In the genomic region with DNA sequence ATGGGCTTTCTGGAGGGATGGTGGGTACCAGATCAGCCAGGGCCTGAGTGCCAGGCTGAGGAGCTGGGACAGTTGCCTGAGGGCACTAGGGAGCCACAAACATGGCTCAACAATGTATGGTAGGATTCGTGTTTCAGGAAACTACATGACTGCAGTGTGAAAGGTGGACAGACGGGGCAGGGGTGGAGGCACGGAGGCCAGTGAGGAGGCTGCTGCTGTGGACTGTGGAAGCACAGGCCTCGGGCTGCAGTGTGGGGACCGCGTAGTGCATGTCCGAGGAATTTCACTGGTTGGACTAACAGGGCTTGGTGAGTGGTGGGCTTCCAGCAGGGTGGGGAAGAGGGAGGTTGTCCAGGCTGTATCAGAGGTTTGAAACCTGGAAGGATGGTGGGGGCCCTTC, we compare ENCODE assay signal across 20 cellular contexts. TPM values are rescaled to one million over a fixed set of nuclear protein-coding genes. Genes with fewer than 3 reads are reported as not detected.
"Had no signal": no experiment of that assay in that cellular context is flagged by ENCODE, and none has a peak within 500 bp of the region (broad histone marks: within the 10 kb centered on the region; RNA-seq: fewer than 3 reads in every experiment).

No MANE protein-coding gene starts in this region.

- DNase-seq: activated CD8-positive, alpha-beta memory T cell treated with anti-CD3 and anti-CD28 coated beads, Interleukin-2, amount 50 U/mL, for 4 hours; activated CD8-positive, alpha-beta T cell treated with anti-CD3 and anti-CD28 coated beads for 36 hours; activated naive CD4-positive, alpha-beta T cell treated with anti-CD3 and anti-CD28 coated beads, Interleukin-2, amount 50 U/mL, for 16 hours; body of pancreas; effector memory CD8-positive, alpha-beta T cell; erythroblast; hypothalamus; left cardiac atrium; SJCRH30; stimulated activated CD4-positive, alpha-beta T cell treated with anti-CD3 and anti-CD28 coated beads, Interleukin-4, amount 100 ng/mL, for 4 hours; stomach; SW 1271 had no signal

- H3K9me3 Mint-ChIP-seq: activated CD8-positive, alpha-beta T cell treated with anti-CD3 and anti-CD28 coated beads for 36 hours; activated T-helper 1 cell treated with anti-CD3 and anti-CD28 coated beads, Interleukin-12 subunit alpha, Interleukin-12 subunit beta, Interleukin-2, Interleukin-4 antibody, amounts not matched to agents 30 ng/mL and 10 ng/mL and 1 ng/mL, durations not matched to agents 14 hours and 24 hours and 36 hours; central memory CD8-positive, alpha-beta T cell; dendritic cell treated with granulocyte-macrophage colony-stimulating factor and Interleukin-4, amounts not matched to agents 40 ng/mL and 50 ng/mL, for 4 days; effector memory CD8-positive, alpha-beta T cell; natural killer cell treated with Interleukin-12 subunit alpha and Interleukin-12 subunit beta and Interleukin-15 and Interleukin-18, amount 100 ng/mL, for 72 hours; T-helper 2 cell treated with Interferon-gamma antibody and Interleukin-4, amounts not matched to agents 5 μg/mL and 100 μg/mL, for 36 hours had no signal

- H3K4me3 Mint-ChIP-seq: activated CD8-positive, alpha-beta T cell treated with anti-CD3 and anti-CD28 coated beads for 36 hours; activated T-helper 1 cell treated with anti-CD3 and anti-CD28 coated beads, Interleukin-12 subunit alpha, Interleukin-12 subunit beta, Interleukin-2, Interleukin-4 antibody, amounts not matched to agents 30 ng/mL and 10 ng/mL and 1 ng/mL, durations not matched to agents 14 hours and 24 hours and 36 hours; central memory CD8-positive, alpha-beta T cell; dendritic cell treated with granulocyte-macrophage colony-stimulating factor and Interleukin-4, amounts not matched to agents 40 ng/mL and 50 ng/mL, for 4 days; effector memory CD8-positive, alpha-beta T cell; natural killer cell treated with Interleukin-12 subunit alpha and Interleukin-12 subunit beta and Interleukin-15 and Interleukin-18, amount 100 ng/mL, for 72 hours; T-helper 2 cell treated with Interferon-gamma antibody and Interleukin-4, amounts not matched to agents 5 μg/mL and 100 μg/mL, for 36 hours had no signal

- H3K27me3 Mint-ChIP-seq: activated CD8-positive, alpha-beta T cell treated with anti-CD3 and anti-CD28 coated beads for 36 hours; dendritic cell treated with granulocyte-macrophage colony-stimulating factor and Interleukin-4, amounts not matched to agents 40 ng/mL and 50 ng/mL, for 4 days; natural killer cell treated with Interleukin-12 subunit alpha and Interleukin-12 subunit beta and Interleukin-15 and Interleukin-18, amount 100 ng/mL, for 72 hours had no signal

- H3K27ac Mint-ChIP-seq: activated CD8-positive, alpha-beta T cell treated with anti-CD3 and anti-CD28 coated beads for 36 hours; activated T-helper 1 cell treated with anti-CD3 and anti-CD28 coated beads, Interleukin-12 subunit alpha, Interleukin-12 subunit beta, Interleukin-2, Interleukin-4 antibody, amounts not matched to agents 30 ng/mL and 10 ng/mL and 1 ng/mL, durations not matched to agents 14 hours and 24 hours and 36 hours; dendritic cell treated with granulocyte-macrophage colony-stimulating factor and Interleukin-4, amounts not matched to agents 40 ng/mL and 50 ng/mL, for 4 days; effector memory CD8-positive, alpha-beta T cell; natural killer cell treated with Interleukin-12 subunit alpha and Interleukin-12 subunit beta and Interleukin-15 and Interleukin-18, amount 100 ng/mL, for 72 hours; T-helper 2 cell treated with Interferon-gamma antibody and Interleukin-4, amounts not matched to agents 5 μg/mL and 100 μg/mL, for 36 hours had no signal

- H3K9me3 ChIP-seq: adrenal gland, body of pancreas, SJCRH30, stomach, thoracic aorta had no signal

- H3K36me3 Mint-ChIP-seq: natural killer cell treated with Interleukin-12 subunit alpha and Interleukin-12 subunit beta and Interleukin-15 and Interleukin-18, amount 100 ng/mL, for 72 hours had no signal

- H3K27me3 ChIP-seq: adrenal gland, body of pancreas, SJCRH30, stomach had no signal

- H3K4me3 ChIP-seq: adrenal gland, body of pancreas, lung, SJCRH30, stomach, thoracic aorta had no signal

- H3K4me1 Mint-ChIP-seq: central memory CD8-positive, alpha-beta T cell had no signal

- H3K36me3 ChIP-seq: adrenal gland, SJCRH30, stomach, thoracic aorta had no signal

RNA-seq across cellular contexts. Expression of a gene that starts 7.8 kb away (rescaled TPM):
- total RNA-seq: activated CD8-positive, alpha-beta T cell treated with anti-CD3 and anti-CD28 coated beads for 36 hours; activated T-helper 1 cell treated with anti-CD3 and anti-CD28 coated beads, Interleukin-12 subunit alpha, Interleukin-12 subunit beta, Interleukin-2, Interleukin-4 antibody, amounts not matched to agents 30 ng/mL and 10 ng/mL and 1 ng/mL, durations not matched to agents 14 hours and 24 hours and 36 hours; SJCRH30 had no signal

RNA-seq across cellular contexts. Expression of a gene that starts 46.3 kb away (rescaled TPM):
- total RNA-seq: activated CD8-positive, alpha-beta T cell treated with anti-CD3 and anti-CD28 coated beads for 36 hours; activated T-helper 1 cell treated with anti-CD3 and anti-CD28 coated beads, Interleukin-12 subunit alpha, Interleukin-12 subunit beta, Interleukin-2, Interleukin-4 antibody, amounts not matched to agents 30 ng/mL and 10 ng/mL and 1 ng/mL, durations not matched to agents 14 hours and 24 hours and 36 hours; body of pancreas; natural killer cell treated with Interleukin-12 subunit alpha and Interleukin-12 subunit beta and Interleukin-15 and Interleukin-18, amount 100 ng/mL, for 72 hours; SJCRH30 had no signal
